Comparison of ENCODE assay signal across 28 cellular contexts in genomic region chr1:230730979-230731378, GRCh38. TPM values are rescaled to one million over a fixed set of nuclear protein-coding genes. Genes with fewer than 3 reads are reported as not detected.
DNase-seq lines count a peak whose midpoint lies in the region; ATAC-seq and TF ChIP-seq lines count a peak whose summit lies in the region.
"Had no signal": no experiment of that assay in that cellular context is flagged by ENCODE, and none has a peak within 500 bp of the region (broad histone marks: within the 10 kb centered on the region; RNA-seq: fewer than 3 reads in every experiment).

No MANE protein-coding gene starts in this region.

- H3K4me3 ChIP-seq in naive thymus-derived CD4-positive, alpha-beta T cell (ENCODE audit: low read length): no peak overlapping the region
- H3K4me3 ChIP-seq: prostate gland, SJSA1 had no signal

- no peaks in the 10 kb centered on the region for H3K36me3 ChIP-seq in naive thymus-derived CD4-positive, alpha-beta T cell (ENCODE audit: control insufficient read depth in 2 of 3, insufficient read depth in 3 of 3, low read length in 3 of 3)
- H3K36me3 ChIP-seq: prostate gland, SJSA1 had no signal

- no peak overlapping the region for H3K4me3 Mint-ChIP-seq in naive thymus-derived CD4-positive, alpha-beta T cell
- H3K4me3 Mint-ChIP-seq: activated CD8-positive, alpha-beta T cell treated with anti-CD3 and anti-CD28 coated beads for 36 hours; activated naive CD4-positive, alpha-beta T cell treated with anti-CD3 and anti-CD28 coated beads for 36 hours; activated T-cell treated with anti-CD3 and anti-CD28 coated beads, Interleukin-2, amount 50 U/mL, for 4 hours; CD4-positive, CD25-positive, alpha-beta regulatory T cell; HFFc6 had no signal

- no peaks in the 10 kb centered on the region for H3K4me1 ChIP-seq in naive thymus-derived CD4-positive, alpha-beta T cell (ENCODE audit: control insufficient read depth in 2 of 2, insufficient read depth in 2 of 2, low read length in 2 of 2)
- H3K4me1 ChIP-seq: SJSA1 had no signal

- no peaks in the 10 kb centered on the region for H3K27me3 ChIP-seq in naive thymus-derived CD4-positive, alpha-beta T cell (ENCODE audit: control insufficient read depth in 2 of 2, insufficient read depth in 2 of 2, low read length in 2 of 2)
- H3K27me3 ChIP-seq: SJSA1 had no signal

- H3K27ac ChIP-seq in C4-2B: peak overlapping the region; percentile 15; the same call in 1 of the 2 replicates
- no peak overlapping the region for H3K27ac ChIP-seq in naive thymus-derived CD4-positive, alpha-beta T cell (ENCODE audit: low read depth, low read length)
- H3K27ac ChIP-seq: SJSA1 had no signal

- peak; percentile 63 for DNase-seq in NCI-H2029 (lab: John Stamatoyannopoulos, UW)
- no peak for DNase-seq in Right ventricle myocardium superior
- DNase-seq in myocyte (ENCODE audit: low read depth): peak; percentile 79
- DNase-seq in RKO (ENCODE audit: low spot score): no peak
- DNase-seq in naive thymus-derived CD4-positive, alpha-beta T cell: no peak
- DNase-seq in NCI-H82 (lab: John Stamatoyannopoulos, UW): no peak
- no peak for DNase-seq in posterior vena cava (ENCODE audit: low spot score)
- DNase-seq: activated CD8-positive, alpha-beta T cell treated with anti-CD3 and anti-CD28 coated beads for 36 hours; activated naive CD4-positive, alpha-beta T cell treated with anti-CD3 and anti-CD28 coated beads for 36 hours; activated T-cell treated with anti-CD3 and anti-CD28 coated beads, Interleukin-2, amount 50 U/mL, for 4 hours; anterior cingulate cortex; CD4-positive, CD25-positive, alpha-beta regulatory T cell; effector memory CD4-positive, alpha-beta T cell; EL; HFFc6; mammary epithelial cell; MM.1S; NCI-H187 treated with DMSO at 0.1 percent for 48 hours; NCI-H524; stimulated activated CD4-positive, alpha-beta T cell treated with anti-CD3 and anti-CD28 coated beads, Interleukin-12 subunit alpha, Interleukin-12 subunit beta, amount 100 ng/mL, for 4 hours; stimulated activated CD8-positive, alpha-beta memory T cell treated with anti-CD3 and anti-CD28 coated beads, Interleukin-4, amount 100 ng/mL, for 48 hours had no signal

- no peak for TF ChIP-seq CTCF in C4-2B (conservative IDR thresholded peaks at IDR 0.05)

- H3K36me3 Mint-ChIP-seq in naive thymus-derived CD4-positive, alpha-beta T cell: no peaks in the 10 kb centered on the region
- H3K36me3 Mint-ChIP-seq: CD4-positive, CD25-positive, alpha-beta regulatory T cell had no signal

- no peaks in the 10 kb centered on the region for H3K9me3 ChIP-seq in naive thymus-derived CD4-positive, alpha-beta T cell (ENCODE audit: control insufficient read depth in 2 of 3, low read length in 3 of 3)
- H3K9me3 ChIP-seq: prostate gland, SJSA1 had no signal

- H3K9me3 Mint-ChIP-seq in naive thymus-derived CD4-positive, alpha-beta T cell: peaks cover 0 to 14% (median 0%) of the 10 kb centered on the region in 11 donors
- H3K9me3 Mint-ChIP-seq: activated CD8-positive, alpha-beta T cell treated with anti-CD3 and anti-CD28 coated beads for 36 hours; activated naive CD4-positive, alpha-beta T cell treated with anti-CD3 and anti-CD28 coated beads for 36 hours; activated T-cell treated with anti-CD3 and anti-CD28 coated beads, Interleukin-2, amount 50 U/mL, for 4 hours; HFFc6 had no signal

- no peak overlapping the region for H3K27ac Mint-ChIP-seq in naive thymus-derived CD4-positive, alpha-beta T cell
- H3K27ac Mint-ChIP-seq: activated CD8-positive, alpha-beta T cell treated with anti-CD3 and anti-CD28 coated beads for 36 hours; activated naive CD4-positive, alpha-beta T cell treated with anti-CD3 and anti-CD28 coated beads for 36 hours; CD4-positive, CD25-positive, alpha-beta regulatory T cell; HFFc6 had no signal

- intact Hi-C loops in Right ventricle myocardium superior (cut with DNase I) (no loop called here), posterior vena cava (cut with DNase I) (no loop called here)
- intact Hi-C loops in naive thymus-derived CD4-positive, alpha-beta T cell (cut with micrococcal nuclease): no loop called here

- H3K27me3 Mint-ChIP-seq in naive thymus-derived CD4-positive, alpha-beta T cell: peaks cover 10 to 25% (median 19%) of the 10 kb centered on the region in 5 donors

- POLR2A ChIA-PET in naive thymus-derived CD4-positive, alpha-beta T cell (lab: Charles Lee): no interaction called here

- CTCF ChIA-PET in naive thymus-derived CD4-positive, alpha-beta T cell (lab: Charles Lee): no interaction called here

- peak; percentile 75 for ATAC-seq in Right ventricle myocardium superior (ENCODE audit: poor library complexity)
- no peak for ATAC-seq in naive thymus-derived CD4-positive, alpha-beta T cell
- ATAC-seq: activated CD8-positive, alpha-beta T cell treated with anti-CD3 and anti-CD28 coated beads for 36 hours; activated T-cell treated with anti-CD3 and anti-CD28 coated beads, Interleukin-2, amount 50 U/mL, for 4 hours had no signal

- H3K4me1 Mint-ChIP-seq in naive thymus-derived CD4-positive, alpha-beta T cell: no peaks in the 10 kb centered on the region
- H3K4me1 Mint-ChIP-seq: CD4-positive, CD25-positive, alpha-beta regulatory T cell had no signal

RNA-seq across cellular contexts. Expression of gene CAPN9, which starts 16.2 kb away (rescaled TPM):
- total RNA-seq in Right ventricle myocardium superior (0.83 TPM), myocyte (0.05 TPM in 1 of 2 replicates, not detected in the other), posterior vena cava (not detected)
- 0.24 TPM for polyA plus RNA-seq in myocyte (2012)
- total RNA-seq in naive thymus-derived CD4-positive, alpha-beta T cell: not detected
- under 1 TPM in 1 of 2 donors, not detected in 1; 0.12 TPM for polyA plus RNA-seq in naive thymus-derived CD4-positive, alpha-beta T cell
- total RNA-seq: activated CD8-positive, alpha-beta T cell treated with anti-CD3 and anti-CD28 coated beads for 36 hours; activated naive CD4-positive, alpha-beta T cell treated with anti-CD3 and anti-CD28 coated beads for 36 hours; activated T-cell treated with anti-CD3 and anti-CD28 coated beads, Interleukin-2, amount 50 U/mL, for 4 hours; CD4-positive, CD25-positive, alpha-beta regulatory T cell; cerebellum; HFFc6; mammary epithelial cell; OCI-LY7; SJSA1; subcutaneous adipose tissue; T-helper 2 cell treated with Interferon-gamma antibody and Interleukin-4, amounts not matched to agents 100 ng/mL and 5 ng/mL, for 36 hours had no signal
- polyA plus RNA-seq: CD4-positive, CD25-positive, alpha-beta regulatory T cell; mammary epithelial cell had no signal

RNA-seq across cellular contexts. Expression of gene AGT, which starts 17.1 kb away (rescaled TPM):
- total RNA-seq in Right ventricle myocardium superior (56.2 TPM), myocyte (31.7 and 36.5 TPM in 2 replicates), posterior vena cava (10 to 100 TPM; 22.5 to 57.0 TPM)
- 19.9 TPM for polyA plus RNA-seq in myocyte (2012)
- not detected for total RNA-seq in naive thymus-derived CD4-positive, alpha-beta T cell
- not detected for polyA plus RNA-seq in naive thymus-derived CD4-positive, alpha-beta T cell
- total RNA-seq: activated CD8-positive, alpha-beta T cell treated with anti-CD3 and anti-CD28 coated beads for 36 hours; activated naive CD4-positive, alpha-beta T cell treated with anti-CD3 and anti-CD28 coated beads for 36 hours; CD4-positive, CD25-positive, alpha-beta regulatory T cell; OCI-LY7; SJSA1; T-helper 2 cell treated with Interferon-gamma antibody and Interleukin-4, amounts not matched to agents 100 ng/mL and 5 ng/mL, for 36 hours had no signal
- polyA plus RNA-seq: CD4-positive, CD25-positive, alpha-beta regulatory T cell; mammary epithelial cell had no signal

Comparison
In these comparisons a context has a peak if more than half of its experiments do, and no peak if none do; other contexts are left out.
1. DNase-seq: peak in NCI-H2029 (single experiment) and myocyte (single experiment); none in Right ventricle myocardium superior (single experiment), RKO (single experiment), naive thymus-derived CD4-positive, alpha-beta T cell (0 of 9), NCI-H82 (single experiment) and posterior vena cava (single experiment).
2. RNA of gene AGT, which starts 17.1 kb away (total RNA-seq): 22.5 to 57.0 TPM in posterior vena cava, 56.2 TPM in Right ventricle myocardium superior (single experiment) and 31.7 to 36.5 TPM in myocyte; not detected in naive thymus-derived CD4-positive, alpha-beta T cell; every median in the first group is over 10 times any median in the second.